In genomic region chr1:46496505-46496904, GRCh38 we compare ENCODE assay signal across 11 cellular contexts. TPM values are rescaled to one million over a fixed set of nuclear protein-coding genes. Genes with fewer than 3 reads are reported as not detected.
"Had no signal": no experiment of that assay in that cellular context is flagged by ENCODE, and none has a peak within 500 bp of the region (broad histone marks: within the 10 kb centered on the region; RNA-seq: fewer than 3 reads in every experiment).

No MANE protein-coding gene starts in this region.

- H3K9ac ChIP-seq: GM23248, KMS-11 had no signal

- H2AFZ ChIP-seq: GM23248 had no signal

- DNase-seq: GM23248, GOT3, H9, HCEC 1CT, HFFc6, IMR-90, KBM-7 had no signal

- FAIRE-seq: H54, HTR-8/SVneo had no signal

- H3K4me3 ChIP-seq: GM23248 had no signal

- H3K27ac ChIP-seq: GM23248, KMS-11 had no signal

- H3K4me2 ChIP-seq: KMS-11 had no signal

RNA-seq across cellular contexts. Expression of gene DMBX1, which starts 6.9 kb away (rescaled TPM):
- total RNA-seq: GM23248, HFFc6, IMR-90 had no signal
- polyA plus RNA-seq: GM23248, IMR-90 had no signal

RNA-seq across cellular contexts. Expression of gene KNCN, which starts 54.9 kb away (rescaled TPM):
- total RNA-seq: GM23248, H9, HFFc6, HT-29, IMR-90 had no signal
- polyA plus RNA-seq: GM23248, IMR-90 had no signal
